Comparison of ENCODE assay signal across 8 cellular contexts in the genomic region with DNA sequence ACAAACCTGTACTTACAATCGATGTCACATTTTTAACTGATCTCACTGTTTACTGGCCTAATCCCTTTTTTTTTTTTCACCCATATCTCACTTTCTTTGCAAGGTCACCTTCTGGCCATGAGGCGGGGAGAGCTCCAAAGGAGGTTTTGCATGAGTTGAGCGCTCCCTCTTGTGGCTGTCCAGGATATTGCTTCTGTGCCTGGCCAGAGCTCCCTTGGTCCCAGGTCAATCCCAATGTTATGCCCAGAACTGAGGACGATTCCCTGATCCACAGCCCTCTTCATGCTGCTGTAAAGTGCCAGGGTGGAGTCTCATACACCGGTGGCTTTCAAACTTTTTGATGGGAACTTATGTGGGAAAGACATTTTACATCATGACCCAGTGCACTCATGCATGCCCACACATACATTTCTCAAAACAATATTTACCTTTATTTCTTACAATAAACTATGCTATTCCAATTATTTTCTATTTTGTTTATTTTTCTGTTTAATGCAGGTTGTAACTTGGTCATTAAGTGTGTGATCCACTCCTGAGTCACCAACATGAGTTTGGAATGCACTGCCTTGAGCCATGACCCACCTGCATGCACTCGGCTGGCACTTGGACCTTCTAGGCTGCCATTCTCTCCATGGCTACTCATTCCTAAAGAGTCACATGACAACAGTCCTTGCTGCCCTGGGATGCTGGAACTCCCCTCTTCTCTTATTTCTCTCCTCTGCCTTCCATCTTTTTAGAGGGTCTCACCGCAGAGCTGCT. TPM values are rescaled to one million over a fixed set of nuclear protein-coding genes. Genes with fewer than 3 reads are reported as not detected.
DNase-seq lines count a peak whose midpoint lies in the region; ATAC-seq and TF ChIP-seq lines count a peak whose summit lies in the region.

No MANE protein-coding gene starts in this region.

- peaks cover 2% of the 10 kb centered on the region; the same call in 1 of the 3 replicates for H3K36me3 Mint-ChIP-seq in GM23338 (ENCODE audit: low read depth)
- H3K36me3 Mint-ChIP-seq in activated naive CD8-positive, alpha-beta T cell treated with anti-CD3 and anti-CD28 coated beads, Interleukin-2, amount 50 U/mL, for 24 hours (ENCODE audit: low read depth) = no peaks in the 10 kb centered on the region

- DNase-seq in CMK (ENCODE audit: low read depth) (peak; percentile 27), GM23338 (ENCODE audit: low spot score) (peak; percentile 94), NCI-H1105 treated with DMSO at 0.1 percent for 48 hours (lab: John Stamatoyannopoulos, UW) (peak; percentile 85), left ventricle myocardium inferior (peak; percentile 73), retina (peak; percentile 84)
- DNase-seq in activated naive CD8-positive, alpha-beta T cell treated with anti-CD3 and anti-CD28 coated beads, Interleukin-2, amount 50 U/mL, for 24 hours = peak; percentile 75

- H3K27me3 ChIP-seq in GM23338 (ENCODE audit: insufficient read depth) (no peaks in the 10 kb centered on the region), SU-DHL-6 (ENCODE audit: low read length) (no peaks in the 10 kb centered on the region), left ventricle myocardium inferior (ENCODE audit: low read depth) (peaks cover 34% of the 10 kb centered on the region)

- H3K79me2 ChIP-seq in GM23338 (replicated peaks; ENCODE audit: insufficient read depth) (no peaks in the 10 kb centered on the region), SU-DHL-6 (ENCODE audit: insufficient read depth, low read length) (no peaks in the 10 kb centered on the region)

- H3K36me3 ChIP-seq in GM23338 (ENCODE audit: insufficient read depth) (peaks cover 1% of the 10 kb centered on the region; the same call in 1 of the 2 replicates), SU-DHL-6 (ENCODE audit: low read length) (no peaks in the 10 kb centered on the region), left ventricle myocardium inferior (no peaks in the 10 kb centered on the region)

- peaks cover 2% of the 10 kb centered on the region; the same call in 1 of the 3 replicates for H3K9me3 Mint-ChIP-seq in GM23338
- peaks cover 6% of the 10 kb centered on the region for H3K9me3 Mint-ChIP-seq in activated naive CD8-positive, alpha-beta T cell treated with anti-CD3 and anti-CD28 coated beads, Interleukin-2, amount 50 U/mL, for 24 hours

- no peak overlapping the region for H3K27ac ChIP-seq in GM23338 (ENCODE audit: low read depth)
- no peak overlapping the region for H3K27ac ChIP-seq in SU-DHL-6 (ENCODE audit: low read depth, low read length)
- H3K27ac ChIP-seq in left ventricle myocardium inferior (replicated peaks) = no peak overlapping the region

- H3K9me3 ChIP-seq in SU-DHL-6 (ENCODE audit: insufficient read depth, low read length) (no peaks in the 10 kb centered on the region), left ventricle myocardium inferior (replicated peaks) (peaks cover 3% of the 10 kb centered on the region)

- H3K4me1 ChIP-seq in GM23338 (ENCODE audit: insufficient read depth) (peaks cover 12% of the 10 kb centered on the region; the same call in 1 of the 2 replicates), left ventricle myocardium inferior (peaks cover 10% of the 10 kb centered on the region)

- no peak overlapping the region for H3K4me3 Mint-ChIP-seq in GM23338
- H3K4me3 Mint-ChIP-seq in activated naive CD8-positive, alpha-beta T cell treated with anti-CD3 and anti-CD28 coated beads, Interleukin-2, amount 50 U/mL, for 24 hours = no peak overlapping the region

- H3F3A ChIP-seq in GM23338 (replicated peaks; ENCODE audit: low read depth) (no peaks in the 10 kb centered on the region), SU-DHL-6 (ENCODE audit: insufficient read depth) (no peaks in the 10 kb centered on the region)

- no peak overlapping the region for H3K4me3 ChIP-seq in GM23338
- H3K4me3 ChIP-seq in SU-DHL-6 (ENCODE audit: insufficient read depth, low read length, poor library complexity, severe bottlenecking) = no peak overlapping the region
- no peak overlapping the region for H3K4me3 ChIP-seq in left ventricle myocardium inferior

- H2AFZ ChIP-seq in GM23338 (peak overlapping the region; percentile 21; the same call in 1 of the 2 replicates), SU-DHL-6 (ENCODE audit: low read depth, low read length, severe bottlenecking) (no peak overlapping the region)

- intact Hi-C loops in left ventricle myocardium inferior (cut with micrococcal nuclease) = loop anchor here (2.0 to 10.0 kb wide), 2 partner anchors 361 to 465 kb away; no protein-coding TSS in a partner anchor

- no peaks in the 10 kb centered on the region for H4K20me1 ChIP-seq in GM23338 (replicated peaks; ENCODE audit: insufficient read depth)
- no peaks in the 10 kb centered on the region for H4K20me1 ChIP-seq in SU-DHL-6 (ENCODE audit: low read depth, low read length)

- H3K27ac Mint-ChIP-seq in GM23338 = peak overlapping the region; percentile 45; the same call in 1 of the 2 replicates
- no peak overlapping the region for H3K27ac Mint-ChIP-seq in activated naive CD8-positive, alpha-beta T cell treated with anti-CD3 and anti-CD28 coated beads, Interleukin-2, amount 50 U/mL, for 24 hours

- H3K4me1 Mint-ChIP-seq in GM23338 = peaks cover 13% of the 10 kb centered on the region
- peaks cover 7% of the 10 kb centered on the region for H3K4me1 Mint-ChIP-seq in activated naive CD8-positive, alpha-beta T cell treated with anti-CD3 and anti-CD28 coated beads, Interleukin-2, amount 50 U/mL, for 24 hours

- H3K9ac ChIP-seq in SU-DHL-6 (ENCODE audit: low read length) = no peak overlapping the region

- peaks cover 6% of the 10 kb centered on the region for H3K27me3 Mint-ChIP-seq in GM23338 (ENCODE audit: insufficient read depth, low read depth, poor library complexity)
- H3K27me3 Mint-ChIP-seq in activated naive CD8-positive, alpha-beta T cell treated with anti-CD3 and anti-CD28 coated beads, Interleukin-2, amount 50 U/mL, for 24 hours = peaks cover 52% of the 10 kb centered on the region

- TF ChIP-seq CTCF in GM23338 (conservative IDR thresholded peaks at IDR 0.05; ENCODE audit: low read depth in 2 of 2) (peak; percentile 96 to 99), SU-DHL-6 (IDR thresholded peaks at IDR 0.05; ENCODE audit: insufficient read depth, low read length, poor library complexity, severe bottlenecking) (peak; percentile 70), left ventricle myocardium inferior (IDR thresholded peaks at IDR 0.05; ENCODE audit: borderline replicate concordance) (peak; percentile 95)

- peak; percentile 99 for ATAC-seq in GM23338
- peak; percentile 56 for ATAC-seq in activated naive CD8-positive, alpha-beta T cell treated with anti-CD3 and anti-CD28 coated beads, Interleukin-2, amount 50 U/mL, for 24 hours
- no peak for ATAC-seq in HG03469 (IDR thresholded peaks at IDR 0.05; ENCODE audit: unreplicated experiment)

- H3K9me2 ChIP-seq in GM23338 (ENCODE audit: insufficient read depth) = no peaks in the 10 kb centered on the region
- no peaks in the 10 kb centered on the region for H3K9me2 ChIP-seq in SU-DHL-6 (replicated peaks; ENCODE audit: insufficient read depth, low read length)

- no peak overlapping the region for H3K4me2 ChIP-seq in GM23338
- no peak overlapping the region for H3K4me2 ChIP-seq in SU-DHL-6 (ENCODE audit: low read depth, low read length, poor library complexity, severe bottlenecking)

TF ChIP-seq in GM23338, 12 proteins besides CTCF, POLR2A, EP300 and RAD21:
- TF ChIP-seq EZH2phosphoT487 (IDR thresholded peaks at IDR 0.05; ENCODE audit: unreplicated experiment) (no peak), STAT1 (IDR thresholded peaks at IDR 0.05; ENCODE audit: unreplicated experiment) (no peak), EZH2 (IDR thresholded peaks at IDR 0.05; ENCODE audit: low read depth, unreplicated experiment) (no peak), ZNF114 (CRISPR knock-in tag; IDR thresholded peaks at IDR 0.05) (no peak)

RNA-seq across cellular contexts. Expression of a gene that starts 9.6 kb away (rescaled TPM):
- total RNA-seq in GM23338 (2014; rRNA removed; shearing (Covaris generic)) = not detected in 2 replicates
- polyA plus RNA-seq in GM23338 (2016; fragmentation: Nextera tagmentation; extraction: Ambion mirVana) = 3.2 and 3.9 TPM in 2 replicates
- not detected for total RNA-seq in left ventricle myocardium inferior

RNA-seq across cellular contexts. Expression of a gene that starts 22.5 kb away (rescaled TPM):
- total RNA-seq in GM23338 (2014; rRNA removed; shearing (Covaris generic)) = not detected in 2 replicates
- polyA plus RNA-seq in GM23338 (2016; fragmentation: Nextera tagmentation; extraction: Ambion mirVana) = not detected in 2 replicates
- total RNA-seq in left ventricle myocardium inferior = not detected

Comparison
In these comparisons a context has a peak if more than half of its experiments do, and no peak if none do; other contexts are left out.
1. DNase-seq: peak in every context shown above with its lines; median percentile 94 in GM23338; 85 in NCI-H1105 treated with DMSO at 0.1 percent for 48 hours; 84 in retina; 75 in activated naive CD8-positive, alpha-beta T cell treated with anti-CD3 and anti-CD28 coated beads, Interleukin-2, amount 50 U/mL, for 24 hours; 73 in left ventricle myocardium inferior; 27 in CMK.